ENCODE assay signal across 18 cellular contexts in the genomic region with DNA sequence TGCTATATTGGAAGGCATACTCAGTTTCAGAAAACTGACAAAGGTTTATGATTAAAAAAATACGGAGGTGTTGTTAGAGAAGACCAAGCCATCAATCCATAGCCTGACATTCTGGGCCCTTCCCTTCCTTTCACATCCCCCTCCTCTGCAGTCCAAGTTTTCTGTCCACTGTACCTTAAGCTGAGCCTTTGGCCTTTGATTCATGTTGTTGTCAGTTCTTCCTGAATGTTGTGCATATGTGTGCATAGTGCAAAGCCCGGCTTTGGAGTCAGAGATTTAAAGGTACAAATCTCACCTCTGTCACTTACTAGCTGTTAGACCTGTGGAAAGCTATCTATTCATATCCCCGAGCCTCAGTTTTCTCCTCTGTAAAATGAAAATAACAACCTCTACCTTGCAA.
A peak's percentile ranks its signal among the peaks of the same experiment; 100 is the strongest.
DNase-seq lines count a peak whose midpoint lies in the region; ATAC-seq, FAIRE-seq and TF ChIP-seq lines count a peak whose summit lies in the region.
"Had no signal": no experiment of that assay in that cellular context is flagged by ENCODE, and none has a peak within 500 bp of the region (broad histone marks: within the 10 kb centered on the region; RNA-seq: fewer than 3 reads in every experiment).

No MANE protein-coding gene starts in this region.

- WGBS in mesodermal cell (ENCODE audit: insufficient coverage in 2 of 2), 2 experiments, result 100% methylated on average over 1 of the region's 3 CpGs; no CpG with 5 or more reads in 1 of the 2 experiments

- H3K27ac ChIP-seq in mesodermal cell (ENCODE audit: low read depth, low read length, severe bottlenecking) (peak overlapping the region; percentile 78), gastrocnemius medialis (peak overlapping the region in 3 of 4 donors; percentile 17 to 80 (median 47))
- H3K27ac ChIP-seq: 22Rv1 had no signal

- DNase-seq in NCI-H82 (lab: John Stamatoyannopoulos, UW), result peak; percentile 57
- DNase-seq in NCI-H82 treated with DMSO at 0.1 percent for 48 hours (lab: John Stamatoyannopoulos, UW; ENCODE audit: unreplicated experiment), result no peak
- no peak for DNase-seq in gastrocnemius medialis
- DNase-seq in frontal cortex (ENCODE audit: low spot score in 2 of 2), result no peak
- no peak for DNase-seq in activated CD4-positive, alpha-beta T cell treated with anti-CD3 and anti-CD28 coated beads, Interleukin-2, amount 50 U/mL, for 1 hour
- DNase-seq in SIG-M5 treated with dmso at 0.1 percent for 504 hours (lab: John Stamatoyannopoulos, UW; ENCODE audit: unreplicated experiment), result no peak
- DNase-seq in urothelium cell line (ENCODE audit: low spot score), result no peak
- DNase-seq: CD8-positive, alpha-beta T cell; COR-L47; DMS153; DND-41; GDM1 had no signal

- intact Hi-C loops in gastrocnemius medialis (cut with DNase I; ENCODE audit: low total_unique reads), result no loop called here

- no peaks in the 10 kb centered on the region for H3K27me3 ChIP-seq in gastrocnemius medialis

- H3K4me1 ChIP-seq in mesodermal cell (ENCODE audit: control insufficient read depth, insufficient read depth, low read length, poor library complexity, severe bottlenecking) (peaks cover 9% of the 10 kb centered on the region), gastrocnemius medialis (peaks cover 12 to 18% of the 10 kb centered on the region in 2 donors)
- H3K4me1 ChIP-seq: HAP-1 had no signal

- in situ Hi-C loops in gastrocnemius medialis (cut with MboI; ENCODE audit: low sequenced_read_pairs in 4 of 4), result no loop called here

- H3K9me3 ChIP-seq in mesodermal cell (ENCODE audit: control insufficient read depth, low read length) (no peaks in the 10 kb centered on the region), gastrocnemius medialis (no peaks in the 10 kb centered on the region)
- H3K9me3 ChIP-seq: HAP-1 had no signal

- FAIRE-seq in frontal cortex (lab: Jason Lieb, UNC) (no peak), urothelium cell line (lab: Jason Lieb, UNC) (no peak)
- FAIRE-seq: GM12892, GM19239, H1 had no signal

- ATAC-seq in gastrocnemius medialis, result no peak
- ATAC-seq: CD8-positive, alpha-beta T cell had no signal

- no peak overlapping the region for H3K4me3 ChIP-seq in mesodermal cell (ENCODE audit: extremely low read depth, insufficient read depth, low read length, poor library complexity, severe bottlenecking)
- H3K4me3 ChIP-seq in gastrocnemius medialis, result no peak overlapping the region
- H3K4me3 ChIP-seq: HAP-1 had no signal

- TF ChIP-seq POLR2A in gastrocnemius medialis (IDR thresholded peaks at IDR 0.05), result no peak

- H3K36me3 ChIP-seq in mesodermal cell (ENCODE audit: control insufficient read depth, insufficient read depth, low read length) (no peaks in the 10 kb centered on the region), gastrocnemius medialis (no peaks in the 10 kb centered on the region)
- H3K36me3 ChIP-seq: HAP-1 had no signal

- no peak for TF ChIP-seq CTCF in gastrocnemius medialis (IDR thresholded peaks at IDR 0.05 in 4 of 5, conservative IDR thresholded peaks at IDR 0.05 in 1 of 5)
